Comparison of ENCODE assay signal across 16 cellular contexts in the genomic region with DNA sequence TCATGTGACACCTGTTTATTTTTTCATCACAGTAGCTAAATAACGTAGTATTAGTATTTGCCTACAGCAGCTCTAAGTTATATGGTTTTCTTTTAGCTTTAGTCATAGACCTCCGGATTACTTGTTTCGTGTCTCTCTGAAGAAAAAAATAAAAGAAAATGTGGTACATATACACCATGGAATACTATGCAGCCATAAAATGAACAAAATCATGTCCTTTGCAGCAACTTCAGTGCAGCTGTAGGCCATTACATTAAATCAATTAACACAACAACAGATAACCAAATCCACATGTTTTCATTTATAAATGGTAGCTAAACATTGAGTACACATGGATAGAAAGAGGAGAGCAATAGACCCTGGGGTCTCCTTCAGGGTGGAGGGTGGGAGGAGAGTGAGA.
DNase-seq lines count a peak whose midpoint lies in the region; ATAC-seq and TF ChIP-seq lines count a peak whose summit lies in the region.
"Had no signal": no experiment of that assay in that cellular context is flagged by ENCODE, and none has a peak within 500 bp of the region (broad histone marks: within the 10 kb centered on the region; RNA-seq: fewer than 3 reads in every experiment).

No MANE protein-coding gene starts in this region.

- H3K9me3 Mint-ChIP-seq in HFFc6, result peaks cover 6% of the 10 kb centered on the region
- H3K9me3 Mint-ChIP-seq in Calu3 (ENCODE audit: low read depth, unreplicated experiment), result no peaks in the 10 kb centered on the region

- no peak overlapping the region for H3K23ac ChIP-seq in mesenchymal stem cell (ENCODE audit: low read length in 2 of 2)

- no CpG with 5 or more reads among the region's 3 CpGs for WGBS in mesenchymal stem cell

- H3K14ac ChIP-seq in mesenchymal stem cell (ENCODE audit: low read length in 2 of 2), result no peak overlapping the region

- no TSS peak for BruUV-seq in Calu3 (replicated peaks; lab: Mats Ljungman, UMichigan)

- H4K91ac ChIP-seq in mesenchymal stem cell (ENCODE audit: low read length), result no peak overlapping the region

- H3K27me3 Mint-ChIP-seq in HFFc6 (ENCODE audit: insufficient read depth), result no peaks in the 10 kb centered on the region
- no peaks in the 10 kb centered on the region for H3K27me3 Mint-ChIP-seq in Calu3 (ENCODE audit: unreplicated experiment)

- H2AK5ac ChIP-seq in mesenchymal stem cell (ENCODE audit: low read length, severe bottlenecking), result no peak overlapping the region

- intact Hi-C loops in Calu3 (cut with micrococcal nuclease; ENCODE audit: unreplicated experiment), result no loop called here

- H3K18ac ChIP-seq in mesenchymal stem cell (ENCODE audit: low read depth in 1 of 2, low read length in 2 of 2), result no peak overlapping the region

- H2BK12ac ChIP-seq in mesenchymal stem cell (ENCODE audit: low read length in 2 of 2), result no peak overlapping the region

- no peak overlapping the region for H3K4me3 ChIP-seq in mesenchymal stem cell (ENCODE audit: insufficient read depth in 1 of 2, low read depth in 1 of 2, low read length in 2 of 2)
- H3K4me3 ChIP-seq: GM23338 had no signal

- peak overlapping the region; percentile 86 for H3K27ac Mint-ChIP-seq in HFFc6
- no peak overlapping the region for H3K27ac Mint-ChIP-seq in Calu3 (ENCODE audit: unreplicated experiment)
- H3K27ac Mint-ChIP-seq: CD4-positive, CD25-positive, alpha-beta regulatory T cell; CD8-positive, alpha-beta memory T cell; GM23338 had no signal

- no peak for DNase-seq in HFFc6
- no peak for DNase-seq in mesenchymal stem cell
- no peak for DNase-seq in Calu3
- DNase-seq in SKM-1 (lab: John Stamatoyannopoulos, UW; ENCODE audit: unreplicated experiment), result no peak
- DNase-seq in NCI-H1436 treated with DMSO at 0.1 percent for 48 hours (lab: John Stamatoyannopoulos, UW), result no peak
- DNase-seq: ACHN; BE2C; C1 segment of cervical spinal cord; CD4-positive, CD25-positive, alpha-beta regulatory T cell; CD8-positive, alpha-beta memory T cell; COR-L47; HCEC 1CT had no signal

- H2BK5ac ChIP-seq in mesenchymal stem cell (ENCODE audit: low read depth, low read length, poor library complexity, severe bottlenecking), result no peak overlapping the region

- no peak overlapping the region for H3K4me3 Mint-ChIP-seq in HFFc6
- no peak overlapping the region for H3K4me3 Mint-ChIP-seq in Calu3 (ENCODE audit: low read depth, unreplicated experiment)
- H3K4me3 Mint-ChIP-seq: CD4-positive, CD25-positive, alpha-beta regulatory T cell; CD8-positive, alpha-beta memory T cell; GM23338 had no signal

- H3K27me3 ChIP-seq in mesenchymal stem cell (ENCODE audit: control insufficient read depth in 1 of 2, insufficient read depth in 1 of 2, low read length in 2 of 2), result no peaks in the 10 kb centered on the region
- H3K27me3 ChIP-seq: BE2C had no signal

- H3K79me1 ChIP-seq in mesenchymal stem cell (replicated peaks; ENCODE audit: low read length, poor library complexity, severe bottlenecking), result peaks cover 7% of the 10 kb centered on the region

- peak overlapping the region; percentile 94 for H3K27ac ChIP-seq in mesenchymal stem cell (ENCODE audit: low read length, poor library complexity, severe bottlenecking)

- no peak overlapping the region for H2AFZ ChIP-seq in mesenchymal stem cell (ENCODE audit: low read depth, low read length)
- H2AFZ ChIP-seq: GM23338 had no signal

- H2BK120ac ChIP-seq in mesenchymal stem cell (ENCODE audit: low read depth, low read length), result no peak overlapping the region

- peaks cover 4% of the 10 kb centered on the region for H3K9me3 ChIP-seq in mesenchymal stem cell (ENCODE audit: control insufficient read depth, low read length)
- H3K9me3 ChIP-seq: BE2C had no signal

- no peak overlapping the region for H4K8ac ChIP-seq in mesenchymal stem cell (ENCODE audit: low read length)

- no peak overlapping the region for H2BK15ac ChIP-seq in mesenchymal stem cell (ENCODE audit: low read depth, poor library complexity, severe bottlenecking)

- peaks cover 72% of the 10 kb centered on the region for H3K4me1 Mint-ChIP-seq in HFFc6 (ENCODE audit: low read depth)
- H3K4me1 Mint-ChIP-seq in Calu3 (ENCODE audit: low read depth, unreplicated experiment), result peaks cover 9% of the 10 kb centered on the region
- H3K4me1 Mint-ChIP-seq: CD4-positive, CD25-positive, alpha-beta regulatory T cell; CD8-positive, alpha-beta memory T cell had no signal

- H3K36me3 ChIP-seq in mesenchymal stem cell (ENCODE audit: control insufficient read depth in 1 of 2, insufficient read depth in 2 of 2, low read depth in 1 of 2, low read length in 2 of 2), result no peaks in the 10 kb centered on the region
- H3K36me3 ChIP-seq: BE2C had no signal

- no peak overlapping the region for H3K4me2 ChIP-seq in mesenchymal stem cell (ENCODE audit: low read length, poor library complexity, severe bottlenecking)
- H3K4me2 ChIP-seq: GM23338 had no signal

- ATAC-seq in SK-N-SH treated with all-trans-retinoic acid at 6 μM for 48 hours (no peak), HG02981 (IDR thresholded peaks at IDR 0.05; ENCODE audit: unreplicated experiment) (no peak)
- ATAC-seq: GM23338, HepG2 had no signal

- no peaks in the 10 kb centered on the region for H3K4me1 ChIP-seq in mesenchymal stem cell (ENCODE audit: control insufficient read depth, insufficient read depth, low read depth, low read length)

- H3K36me3 Mint-ChIP-seq in HFFc6 (ENCODE audit: low read depth) (peaks cover 7% of the 10 kb centered on the region), Calu3 (ENCODE audit: insufficient read depth, unreplicated experiment) (no peaks in the 10 kb centered on the region)
- H3K36me3 Mint-ChIP-seq: CD4-positive, CD25-positive, alpha-beta regulatory T cell had no signal

- CTCF ChIA-PET in Calu3 (lab: Charles Lee), result no interaction called here

- TF ChIP-seq CTCF in HFFc6 (IDR thresholded peaks at IDR 0.05), result no peak
- no peak for TF ChIP-seq CTCF in Calu3 (IDR thresholded peaks at IDR 0.05; ENCODE audit: unreplicated experiment)

- H3K9ac ChIP-seq in mesenchymal stem cell (ENCODE audit: low read length), result no peak overlapping the region

- H3K4ac ChIP-seq in mesenchymal stem cell (ENCODE audit: low read depth in 1 of 2, low read length in 2 of 2), result no peak overlapping the region

TF ChIP-seq in SK-N-SH treated with all-trans-retinoic acid at 6 μM for 48 hours, 23 proteins besides CTCF, POLR2A, EP300 and RAD21:
- TF ChIP-seq ZFP3 (CRISPR knock-in tag; IDR thresholded peaks at IDR 0.05), result no peak
- no peak for TF ChIP-seq OSR1 (CRISPR knock-in tag; IDR thresholded peaks at IDR 0.05)
- TF ChIP-seq TCF4 (CRISPR knock-in tag; IDR thresholded peaks at IDR 0.05; ENCODE audit: borderline replicate concordance), result peak; percentile 60; the same call in 1 of the 2 replicates
- no peak for TF ChIP-seq ZNF70 (CRISPR knock-in tag; IDR thresholded peaks at IDR 0.05)
- TF ChIP-seq ESRRG (CRISPR knock-in tag; IDR thresholded peaks at IDR 0.05), result no peak
- TF ChIP-seq, protein P1, sequence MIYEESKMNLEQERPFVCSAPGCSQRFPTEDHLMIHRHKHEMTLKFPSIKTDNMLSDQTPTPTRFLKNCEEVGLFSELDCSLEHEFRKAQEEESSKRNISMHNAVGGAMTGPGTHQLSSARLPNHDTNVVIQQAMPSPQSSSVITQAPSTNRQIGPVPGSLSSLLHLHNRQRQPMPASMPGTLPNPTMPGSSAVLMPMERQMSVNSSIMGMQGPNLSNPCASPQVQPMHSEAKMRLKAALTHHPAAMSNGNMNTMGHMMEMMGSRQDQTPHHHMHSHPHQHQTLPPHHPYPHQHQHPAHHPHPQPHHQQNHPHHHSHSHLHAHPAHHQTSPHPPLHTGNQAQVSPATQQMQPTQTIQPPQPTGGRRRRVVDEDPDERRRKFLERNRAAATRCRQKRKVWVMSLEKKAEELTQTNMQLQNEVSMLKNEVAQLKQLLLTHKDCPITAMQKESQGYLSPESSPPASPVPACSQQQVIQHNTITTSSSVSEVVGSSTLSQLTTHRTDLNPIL (CRISPR knock-in tag; IDR thresholded peaks at IDR 0.05; ENCODE audit: low read depth), result no peak
- no peak for TF ChIP-seq ZNF565 (CRISPR knock-in tag; conservative IDR thresholded peaks at IDR 0.05; ENCODE audit: low read depth)
- peak; percentile 94 for TF ChIP-seq ZNF8 (CRISPR knock-in tag; IDR thresholded peaks at IDR 0.05)
TF ChIP-seq in SK-N-SH treated with all-trans-retinoic acid at 6 μM for 48 hours: peak in this region for 2.
